ENCODE assay signal across 11 cellular contexts in the genomic region with DNA sequence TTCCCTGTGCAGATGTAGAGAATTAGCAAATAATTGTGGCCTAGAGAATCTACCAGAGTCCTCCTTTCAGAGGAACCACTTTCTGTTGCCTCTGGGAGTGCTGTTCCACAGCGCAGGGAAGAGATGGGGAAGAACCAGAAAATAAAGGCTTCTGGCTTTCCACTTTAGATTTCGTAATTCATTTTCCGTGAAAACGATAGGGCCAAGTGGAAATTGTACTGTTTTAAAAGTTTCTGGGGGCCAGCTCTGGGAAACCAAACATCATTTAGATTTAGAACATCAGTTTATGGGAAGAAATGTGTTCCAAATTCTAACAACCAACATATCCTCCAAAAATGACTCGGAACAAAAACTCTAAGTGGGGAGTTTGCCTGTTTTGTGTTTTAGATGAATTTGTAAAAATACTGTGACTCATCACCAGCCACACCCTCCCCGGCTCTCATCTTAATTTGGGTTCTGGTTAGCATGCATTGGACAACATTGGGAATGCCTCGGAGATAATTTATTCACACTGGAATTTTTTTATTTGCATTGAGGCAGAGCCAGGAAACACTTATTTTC.
A peak's percentile ranks its signal among the peaks of the same experiment; 100 is the strongest.
DNase-seq lines count a peak whose midpoint lies in the region; ATAC-seq, FAIRE-seq and TF ChIP-seq lines count a peak whose summit lies in the region.
"Had no signal": no experiment of that assay in that cellular context is flagged by ENCODE, and none has a peak within 500 bp of the region (broad histone marks: within the 10 kb centered on the region; RNA-seq: fewer than 3 reads in every experiment).

No MANE protein-coding gene starts in this region.

- H4K20me1 ChIP-seq in astrocyte (ENCODE audit: insufficient read depth, low read length) (no peaks in the 10 kb centered on the region), MM.1S (ENCODE audit: insufficient read depth, low read length) (no peaks in the 10 kb centered on the region)

- no peaks in the 10 kb centered on the region for H3K4me1 ChIP-seq in astrocyte (ENCODE audit: insufficient read depth, low read length)
- H3K4me1 ChIP-seq in subcutaneous abdominal adipose tissue (ENCODE audit: control insufficient read depth in 5 of 5, insufficient read depth in 5 of 5, low read length in 5 of 5): peaks cover 0 to 33% (median 0%) of the 10 kb centered on the region in 5 donors
- no peaks in the 10 kb centered on the region for H3K4me1 ChIP-seq in CD8-positive, alpha-beta T cell (ENCODE audit: insufficient read depth, low read length)
- H3K4me1 ChIP-seq in MM.1S (ENCODE audit: low read length): no peaks in the 10 kb centered on the region

- H2AFZ ChIP-seq in astrocyte (ENCODE audit: low read depth, low read length) (no peak overlapping the region), MM.1S (ENCODE audit: low read length) (no peak overlapping the region)

- H3K4me1 Mint-ChIP-seq in HFFc6 (ENCODE audit: low read depth) (peaks cover 48% of the 10 kb centered on the region), astrocyte (ENCODE audit: low read depth, unreplicated experiment) (peaks cover 5% of the 10 kb centered on the region)
- H3K4me1 Mint-ChIP-seq in CD8-positive, alpha-beta T cell (ENCODE audit: low read depth): no peaks in the 10 kb centered on the region

- no peak overlapping the region for H3K4me2 ChIP-seq in astrocyte (ENCODE audit: low read length)
- no peak overlapping the region for H3K4me2 ChIP-seq in MM.1S (ENCODE audit: low read depth, low read length)

- H3F3A ChIP-seq in MM.1S (ENCODE audit: insufficient read depth, low read length): no peaks in the 10 kb centered on the region

- H3K36me3 ChIP-seq in astrocyte (ENCODE audit: insufficient read depth, low read length) (no peaks in the 10 kb centered on the region), subcutaneous abdominal adipose tissue (ENCODE audit: control insufficient read depth in 5 of 5, insufficient read depth in 5 of 5, low read length in 5 of 5) (no peaks in the 10 kb centered on the region), MM.1S (replicated peaks; ENCODE audit: insufficient read depth, low read length) (no peaks in the 10 kb centered on the region)
- no peaks in the 10 kb centered on the region for H3K36me3 ChIP-seq in CD8-positive, alpha-beta T cell (ENCODE audit: insufficient read depth, low read length)

- no peaks in the 10 kb centered on the region for H3K79me2 ChIP-seq in astrocyte (ENCODE audit: insufficient read depth, low read length)
- H3K79me2 ChIP-seq in MM.1S (ENCODE audit: low read length): no peaks in the 10 kb centered on the region

- H3K27me3 ChIP-seq in astrocyte (ENCODE audit: insufficient read depth, low read length) (no peaks in the 10 kb centered on the region), subcutaneous abdominal adipose tissue (ENCODE audit: control insufficient read depth in 5 of 5, insufficient read depth in 4 of 5, low read length in 5 of 5) (no peaks in the 10 kb centered on the region), MM.1S (replicated peaks; ENCODE audit: insufficient read depth, low read length) (no peaks in the 10 kb centered on the region)
- H3K27me3 ChIP-seq in CD8-positive, alpha-beta T cell (ENCODE audit: insufficient read depth, low read length): no peaks in the 10 kb centered on the region

- H3K9me3 ChIP-seq in astrocyte (ENCODE audit: insufficient read depth, low read depth, low read length): no peaks in the 10 kb centered on the region
- H3K9me3 ChIP-seq in subcutaneous abdominal adipose tissue (ENCODE audit: control insufficient read depth in 5 of 5, low read length in 5 of 5): no peaks in the 10 kb centered on the region
- no peaks in the 10 kb centered on the region for H3K9me3 ChIP-seq in CD8-positive, alpha-beta T cell (ENCODE audit: low read length)
- no peaks in the 10 kb centered on the region for H3K9me3 ChIP-seq in MM.1S (replicated peaks; ENCODE audit: insufficient read depth, low read length)

- no peaks in the 10 kb centered on the region for H3K9me2 ChIP-seq in MM.1S (replicated peaks; ENCODE audit: insufficient read depth, low read length)

- CTCF ChIA-PET in CD8-positive, alpha-beta T cell (lab: Charles Lee): no interaction called here

- H3K9ac ChIP-seq in astrocyte (ENCODE audit: low read length) (no peak overlapping the region), subcutaneous abdominal adipose tissue (ENCODE audit: low read length in 5 of 5) (no peak overlapping the region), MM.1S (ENCODE audit: low read length) (no peak overlapping the region)

- H3K27ac Mint-ChIP-seq in HFFc6: peak overlapping the region; percentile 85
- no peak overlapping the region for H3K27ac Mint-ChIP-seq in astrocyte (ENCODE audit: unreplicated experiment)
- H3K27ac Mint-ChIP-seq in CD8-positive, alpha-beta T cell: no peak overlapping the region

- ATAC-seq in left ventricle myocardium superior (peak; percentile 74), GM21526 (IDR thresholded peaks at IDR 0.05; ENCODE audit: low FRiP score, unreplicated experiment) (no peak)
- ATAC-seq in CD8-positive, alpha-beta T cell: no peak

- H3K36me3 Mint-ChIP-seq in HFFc6 (ENCODE audit: low read depth): no peaks in the 10 kb centered on the region
- no peaks in the 10 kb centered on the region for H3K36me3 Mint-ChIP-seq in astrocyte (ENCODE audit: low read depth, unreplicated experiment)
- H3K36me3 Mint-ChIP-seq in CD8-positive, alpha-beta T cell: no peaks in the 10 kb centered on the region

- H3K4me3 Mint-ChIP-seq in HFFc6: peak overlapping the region; percentile 77
- no peak overlapping the region for H3K4me3 Mint-ChIP-seq in astrocyte (ENCODE audit: unreplicated experiment)
- no peak overlapping the region for H3K4me3 Mint-ChIP-seq in CD8-positive, alpha-beta T cell

- H3K27ac ChIP-seq in astrocyte (ENCODE audit: low read depth, low read length) (no peak overlapping the region), subcutaneous abdominal adipose tissue (ENCODE audit: low read depth, low read length) (peak overlapping the region; percentile 12), MM.1S (ENCODE audit: low read length) (no peak overlapping the region)
- H3K27ac ChIP-seq in CD8-positive, alpha-beta T cell (ENCODE audit: low read depth, low read length): no peak overlapping the region

- TF ChIP-seq CTCF in HFFc6 (IDR thresholded peaks at IDR 0.05) (peak; percentile 76), astrocyte (IDR thresholded peaks at IDR 0.05; ENCODE audit: insufficient read depth, low read depth, low read length) (peak; percentile 40), MM.1S (IDR thresholded peaks at IDR 0.05; ENCODE audit: low read length) (no peak)
- TF ChIP-seq CTCF in CD8-positive, alpha-beta T cell (IDR thresholded peaks at IDR 0.05): no peak

- POLR2A ChIA-PET in CD8-positive, alpha-beta T cell (lab: Charles Lee): no interaction called here

- no peaks in the 10 kb centered on the region for H3K27me3 Mint-ChIP-seq in HFFc6 (ENCODE audit: insufficient read depth)
- peaks cover 10% of the 10 kb centered on the region for H3K27me3 Mint-ChIP-seq in astrocyte (ENCODE audit: low read depth, unreplicated experiment)
- H3K27me3 Mint-ChIP-seq in CD8-positive, alpha-beta T cell (ENCODE audit: low read depth): peaks cover 4% of the 10 kb centered on the region

- no peak for FAIRE-seq in astrocyte (lab: Jason Lieb, UNC)

- no peaks in the 10 kb centered on the region for H3K9me3 Mint-ChIP-seq in HFFc6
- no peaks in the 10 kb centered on the region for H3K9me3 Mint-ChIP-seq in astrocyte (ENCODE audit: unreplicated experiment)
- no peaks in the 10 kb centered on the region for H3K9me3 Mint-ChIP-seq in CD8-positive, alpha-beta T cell

- intact Hi-C loops in left ventricle myocardium superior (cut with micrococcal nuclease): no loop called here
- intact Hi-C loops in CD8-positive, alpha-beta T cell (cut with DNase I, micrococcal nuclease): no loop called here

- DNase-seq in HFFc6 (peak; percentile 70), astrocyte (ENCODE audit: low read depth) (peak; percentile 8), left ventricle myocardium superior (no peak), KG1 (lab: John Stamatoyannopoulos, UW) (no peak), MM.1S (no peak)
- DNase-seq in CD8-positive, alpha-beta T cell: no peak
- DNase-seq: activated CD4-positive, alpha-beta T cell treated with anti-CD3 and anti-CD28 coated beads, Interleukin-2, amount 50 U/mL, for 48 hours; central memory CD4-positive, alpha-beta T cell; islet precursor cell had no signal

- H3K4me3 ChIP-seq in astrocyte (ENCODE audit: insufficient read depth, low read depth, low read length) (no peak overlapping the region), subcutaneous abdominal adipose tissue (ENCODE audit: low read depth in 1 of 5, low read length in 5 of 5) (no peak overlapping the region), MM.1S (ENCODE audit: low read length) (no peak overlapping the region)
- H3K4me3 ChIP-seq in CD8-positive, alpha-beta T cell (ENCODE audit: low read depth, low read length): no peak overlapping the region

Comparison
In these comparisons a context has a peak if more than half of its experiments do, and no peak if none do; other contexts are left out.
1. DNase-seq: peak in HFFc6 (single experiment) and astrocyte (single experiment); none in left ventricle myocardium superior (single experiment), CD8-positive, alpha-beta T cell (0 of 7), KG1 (single experiment) and MM.1S (single experiment).
2. CTCF ChIP-seq: peak in HFFc6 (single experiment) and astrocyte (single experiment); none in CD8-positive, alpha-beta T cell (single experiment) and MM.1S (single experiment).